ENCODE assay signal across 34 cellular contexts in genomic region chr9:136973618-136974617, GRCh38. TPM values are rescaled to one million over a fixed set of nuclear protein-coding genes. Genes with fewer than 3 reads are reported as not detected.
"Had no signal": no experiment of that assay in that cellular context is flagged by ENCODE, and none has a peak within 500 bp of the region (broad histone marks: within the 10 kb centered on the region; RNA-seq: fewer than 3 reads in every experiment).

No MANE protein-coding gene starts in this region.

- H3K4me1 Mint-ChIP-seq: nephron; stimulated activated memory B cell treated with anti-CD40 and anti-IgM and Interleukin-4, amounts not matched to agents 10 μg/mL and 1 μg/mL and 100 μg/mL, for 72 hours had no signal

- H3K27ac Mint-ChIP-seq: activated naive CD8-positive, alpha-beta T cell; nephron; progenitor cell of endocrine pancreas; stimulated activated memory B cell treated with anti-CD40 and anti-IgM and Interleukin-4, amounts not matched to agents 10 μg/mL and 1 μg/mL and 100 μg/mL, for 72 hours; T-helper 2 cell treated with Interferon-gamma antibody and Interleukin-4, amounts not matched to agents 5 μg/mL and 100 μg/mL, for 36 hours had no signal

- H3K36me3 Mint-ChIP-seq: activated naive CD8-positive, alpha-beta T cell; stimulated activated memory B cell treated with anti-CD40 and anti-IgM and Interleukin-4, amounts not matched to agents 10 μg/mL and 1 μg/mL and 100 μg/mL, for 72 hours; T-cell had no signal

- H3K36me3 ChIP-seq: esophagus squamous epithelium, neutrophil, ovary, right lobe of liver, stomach, thyroid gland had no signal

- H3K4me1 ChIP-seq: right lobe of liver had no signal

- H3K27me3 ChIP-seq: ovary, right lobe of liver, thyroid gland had no signal

- ATAC-seq: right lobe of liver had no signal

- H3K27ac ChIP-seq: epithelial cell of prostate, neutrophil, ovary, right lobe of liver, thyroid gland had no signal

- FAIRE-seq: bronchial epithelial cell, colon, endometrium, keratinocyte had no signal

- DNase-seq: activated CD4-positive, alpha-beta T cell treated with anti-CD3 and anti-CD28 coated beads for 4 hours; activated CD4-positive, alpha-beta T cell treated with anti-CD3 and anti-CD28 coated beads, Interleukin-2, amount 50 U/mL, for 48 hours; activated CD4-positive, CD25-positive, alpha-beta regulatory T cell; activated CD8-positive, alpha-beta memory T cell treated with anti-CD3 and anti-CD28 coated beads for 24 hours; activated naive CD4-positive, alpha-beta T cell treated with Interleukin-2 at 50 U/mL for 16 hours; anterior cingulate cortex; effector CD8-positive, alpha-beta T cell; esophagus squamous epithelium; foreskin melanocyte; ovary; right lobe of liver; stimulated activated CD4-positive, alpha-beta T cell treated with anti-CD3 and anti-CD28 coated beads, Interleukin-12 subunit alpha, Interleukin-12 subunit beta, amount 100 ng/mL, for 4 hours; stimulated activated CD4-positive, alpha-beta T cell treated with anti-CD3 and anti-CD28 coated beads, Interleukin-4, amount 100 ng/mL, for 1 hour; stomach; thyroid gland had no signal

- H3K4me3 ChIP-seq: esophagus squamous epithelium, ovary, right lobe of liver, stomach, thyroid gland had no signal

- H3K27me3 Mint-ChIP-seq: activated naive CD8-positive, alpha-beta T cell; central memory CD8-positive, alpha-beta T cell; T-cell had no signal

- H3K4me3 Mint-ChIP-seq: activated naive CD8-positive, alpha-beta T cell; nephron; stimulated activated memory B cell treated with anti-CD40 and anti-IgM and Interleukin-4, amounts not matched to agents 10 μg/mL and 1 μg/mL and 100 μg/mL, for 72 hours had no signal

- H3K9me3 ChIP-seq: esophagus squamous epithelium, neutrophil, ovary, right lobe of liver, stomach, thyroid gland had no signal

RNA-seq across cellular contexts. Expression of gene PTGDS, which starts 3.4 kb away (rescaled TPM):
- total RNA-seq: glomerular endothelial cell, progenitor cell of endocrine pancreas had no signal
- polyA plus RNA-seq: keratinocyte had no signal

RNA-seq across cellular contexts. Expression of gene LCNL1, which starts 8.9 kb away (rescaled TPM):
- total RNA-seq: bronchial epithelial cell, dermis microvascular lymphatic vessel endothelial cell, glomerular endothelial cell, lung microvascular endothelial cell, progenitor cell of endocrine pancreas, renal cortical epithelial cell, right lobe of liver, stomach had no signal
- polyA plus RNA-seq: keratinocyte had no signal

RNA-seq across cellular contexts. Expression of gene LCN12, which starts 21.8 kb away (rescaled TPM):
- total RNA-seq: bronchial epithelial cell, dermis microvascular lymphatic vessel endothelial cell, esophagus squamous epithelium, glomerular endothelial cell, lung microvascular endothelial cell, skeletal muscle tissue, urinary bladder had no signal
- polyA plus RNA-seq: keratinocyte had no signal

RNA-seq across cellular contexts. Expression of gene CLIC3, which starts 22.4 kb away (rescaled TPM):
- total RNA-seq: dermis microvascular lymphatic vessel endothelial cell, lung microvascular endothelial cell, progenitor cell of endocrine pancreas, skeletal muscle tissue had no signal
